Comparison of ENCODE assay signal across 14 cellular contexts in the genomic region with DNA sequence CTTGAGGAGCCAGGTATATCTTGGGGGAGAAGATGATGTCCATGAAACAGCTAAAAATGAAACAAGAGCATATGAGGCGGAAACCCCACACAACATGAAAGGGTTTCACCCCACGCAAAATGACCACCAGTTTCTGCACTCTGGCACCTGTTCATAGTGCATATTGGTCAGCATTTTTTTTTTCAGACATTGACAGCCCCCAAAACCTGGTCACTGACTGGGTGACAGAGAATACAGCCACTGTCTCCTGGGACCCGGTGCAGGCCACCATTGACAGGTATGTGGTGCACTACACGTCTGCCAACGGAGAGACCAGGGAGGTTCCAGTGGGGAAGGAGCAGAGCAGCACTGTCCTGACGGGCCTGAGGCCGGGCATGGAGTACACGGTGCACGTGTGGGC. TPM values are rescaled to one million over a fixed set of nuclear protein-coding genes. Genes with fewer than 3 reads are reported as not detected.
"Had no signal": no experiment of that assay in that cellular context is flagged by ENCODE, and none has a peak within 500 bp of the region (broad histone marks: within the 10 kb centered on the region; RNA-seq: fewer than 3 reads in every experiment).

No MANE protein-coding gene starts in this region.

- H3K27ac ChIP-seq: brain microvascular endothelial cell, pancreas, skin epidermis had no signal

- H3K27me3 ChIP-seq: brain microvascular endothelial cell, pancreas had no signal

- H3K4me1 ChIP-seq: pancreas had no signal

- H3K4me3 ChIP-seq: pancreas, skin epidermis had no signal

- H3K9me3 ChIP-seq: pancreas had no signal

- ATAC-seq: activated T-cell treated with anti-CD3 and anti-CD28 coated beads, Interleukin-2, amount 50 U/mL, for 4 hours; left ventricle myocardium superior; pancreas had no signal

- H3K36me3 ChIP-seq: brain microvascular endothelial cell, pancreas had no signal

- DNase-seq: activated CD4-positive, alpha-beta T cell treated with anti-CD3 and anti-CD28 coated beads for 1 hour; activated CD4-positive, alpha-beta T cell treated with anti-CD3 and anti-CD28 coated beads, Interleukin-2, amount 50 U/mL, for 48 hours; activated effector memory CD4-positive, alpha-beta T cell treated with anti-CD3 and anti-CD28 coated beads, Interleukin-2, amount 50 U/mL, for 16 hours; activated T-cell treated with anti-CD3 and anti-CD28 coated beads, Interleukin-2, amount 50 U/mL, for 4 hours; amygdala; brain microvascular endothelial cell; cerebellar nuclear complex; erythroblast; kidney; left ventricle myocardium superior; pancreas had no signal

RNA-seq across cellular contexts. Expression of gene TNN, which starts 50.7 kb away (rescaled TPM):
- total RNA-seq: activated T-cell treated with anti-CD3 and anti-CD28 coated beads, Interleukin-2, amount 50 U/mL, for 4 hours; kidney; myocyte; renal cortical epithelial cell had no signal
